In genomic region chr6:21639316-21639715, GRCh38 we compare ENCODE assay signal across 33 cellular contexts.
"Had no signal": no experiment of that assay in that cellular context is flagged by ENCODE, and none has a peak within 500 bp of the region (broad histone marks: within the 10 kb centered on the region; RNA-seq: fewer than 3 reads in every experiment).

No MANE protein-coding gene starts in this region.

- H3K9ac ChIP-seq: KMS-11 had no signal

- H3K9me3 ChIP-seq: ascending aorta, SJCRH30 had no signal

- H3K27ac Mint-ChIP-seq: activated CD4-positive, alpha-beta memory T cell treated with anti-CD3 and anti-CD28 coated beads, Interleukin-2, amount 10 ng/mL, durations not matched to agents 7 days and 5 days; activated CD8-positive, alpha-beta memory T cell treated with anti-CD3 and anti-CD28 coated beads, Interleukin-2, amount 10 ng/mL, durations not matched to agents 7 days and 5 days; activated naive CD4-positive, alpha-beta T cell treated with anti-CD3 and anti-CD28 coated beads, Interleukin-2, amount 10 ng/mL, durations not matched to agents 7 days and 5 days; activated naive CD8-positive, alpha-beta T cell; activated naive CD8-positive, alpha-beta T cell treated with anti-CD3 and anti-CD28 coated beads, Interleukin-2, amount 50 U/mL, for 24 hours; T-cell; T-helper 17 cell had no signal

- H3K4me3 Mint-ChIP-seq: activated CD4-positive, alpha-beta memory T cell treated with anti-CD3 and anti-CD28 coated beads, Interleukin-2, amount 10 ng/mL, durations not matched to agents 7 days and 5 days; activated CD8-positive, alpha-beta memory T cell treated with anti-CD3 and anti-CD28 coated beads, Interleukin-2, amount 10 ng/mL, durations not matched to agents 7 days and 5 days; activated naive CD4-positive, alpha-beta T cell treated with anti-CD3 and anti-CD28 coated beads, Interleukin-2, amount 10 ng/mL, durations not matched to agents 7 days and 5 days; activated naive CD8-positive, alpha-beta T cell; activated naive CD8-positive, alpha-beta T cell treated with anti-CD3 and anti-CD28 coated beads, Interleukin-2, amount 50 U/mL, for 24 hours; T-cell; T-helper 17 cell had no signal

- H3K27ac ChIP-seq: ascending aorta, cardiac muscle cell, KMS-11, SJCRH30, SK-N-MC, VCaP had no signal

- H3K4me3 ChIP-seq: ascending aorta, cardiac muscle cell, SJCRH30, SK-N-MC had no signal

- H3K27me3 Mint-ChIP-seq: activated CD4-positive, alpha-beta memory T cell treated with anti-CD3 and anti-CD28 coated beads, Interleukin-2, amount 10 ng/mL, durations not matched to agents 7 days and 5 days; activated CD8-positive, alpha-beta memory T cell treated with anti-CD3 and anti-CD28 coated beads, Interleukin-2, amount 10 ng/mL, durations not matched to agents 7 days and 5 days; activated naive CD4-positive, alpha-beta T cell treated with anti-CD3 and anti-CD28 coated beads, Interleukin-2, amount 10 ng/mL, durations not matched to agents 7 days and 5 days; activated naive CD8-positive, alpha-beta T cell had no signal

- H3K36me3 ChIP-seq: ascending aorta, cardiac muscle cell, SJCRH30 had no signal

- H3K27me3 ChIP-seq: ascending aorta, cardiac muscle cell, SJCRH30 had no signal

- H3K4me2 ChIP-seq: KMS-11 had no signal

- H3K4me1 ChIP-seq: SJCRH30 had no signal

- H3K36me3 Mint-ChIP-seq: activated CD8-positive, alpha-beta memory T cell treated with anti-CD3 and anti-CD28 coated beads, Interleukin-2, amount 10 ng/mL, durations not matched to agents 7 days and 5 days; activated naive CD4-positive, alpha-beta T cell treated with anti-CD3 and anti-CD28 coated beads, Interleukin-2, amount 10 ng/mL, durations not matched to agents 7 days and 5 days; activated naive CD8-positive, alpha-beta T cell; T-cell had no signal

- H3K4me1 Mint-ChIP-seq: activated CD4-positive, alpha-beta memory T cell treated with anti-CD3 and anti-CD28 coated beads, Interleukin-2, amount 10 ng/mL, durations not matched to agents 7 days and 5 days; activated CD8-positive, alpha-beta memory T cell treated with anti-CD3 and anti-CD28 coated beads, Interleukin-2, amount 10 ng/mL, durations not matched to agents 7 days and 5 days; activated naive CD4-positive, alpha-beta T cell treated with anti-CD3 and anti-CD28 coated beads, Interleukin-2, amount 10 ng/mL, durations not matched to agents 7 days and 5 days; activated naive CD8-positive, alpha-beta T cell treated with anti-CD3 and anti-CD28 coated beads, Interleukin-2, amount 50 U/mL, for 24 hours; T-cell; T-helper 17 cell had no signal

- H3K9me3 Mint-ChIP-seq: activated CD4-positive, alpha-beta memory T cell treated with anti-CD3 and anti-CD28 coated beads, Interleukin-2, amount 10 ng/mL, durations not matched to agents 7 days and 5 days; activated naive CD8-positive, alpha-beta T cell treated with anti-CD3 and anti-CD28 coated beads, Interleukin-2, amount 50 U/mL, for 24 hours; T-cell had no signal

- DNase-seq: activated CD4-positive, alpha-beta memory T cell treated with anti-CD3 and anti-CD28 coated beads, Interleukin-2, amount 10 ng/mL, durations not matched to agents 7 days and 5 days; activated CD4-positive, alpha-beta T cell treated with anti-CD3 and anti-CD28 coated beads for 1 hour; activated CD4-positive, alpha-beta T cell treated with anti-CD3 and anti-CD28 coated beads for 48 hours; activated CD4-positive, CD25-positive, alpha-beta regulatory T cell; activated CD8-positive, alpha-beta memory T cell treated with anti-CD3 and anti-CD28 coated beads for 24 hours; activated CD8-positive, alpha-beta memory T cell treated with anti-CD3 and anti-CD28 coated beads, Interleukin-2, amount 10 ng/mL, durations not matched to agents 7 days and 5 days; activated CD8-positive, alpha-beta memory T cell treated with anti-CD3 and anti-CD28 coated beads, Interleukin-2, amount 50 U/mL, for 48 hours; activated effector memory CD4-positive, alpha-beta T cell treated with Interleukin-2 at 50 U/mL for 16 hours; activated naive CD4-positive, alpha-beta T cell treated with anti-CD3 and anti-CD28 coated beads, Interleukin-2, amount 10 ng/mL, durations not matched to agents 7 days and 5 days; activated naive CD8-positive, alpha-beta T cell treated with anti-CD3 and anti-CD28 coated beads, Interleukin-2, amount 50 U/mL, for 24 hours; activated T-cell treated with anti-CD3 and anti-CD28 coated beads, Interleukin-2, amount 50 U/mL, for 48 hours; amygdala; MM.1S; MV-4-11; NCI-H1092; NCI-H1436 treated with DMSO at 0.1 percent for 48 hours; NCI-H1694 treated with DMSO at 0.1 percent for 48 hours; NCI-H2029; NCI-H345; NCI-H524 treated with DMSO at 0.1 percent for 48 hours; NCI-H748 treated with DMSO at 0.1 percent for 48 hours; NK-92 treated with Interleukin-12 subunit alpha and Interleukin-12 subunit beta, amount 100 ng/mL, for 24 hours; SHP77; SJCRH30; T-cell; T-helper 17 cell had no signal

- ATAC-seq: activated CD8-positive, alpha-beta memory T cell treated with anti-CD3 and anti-CD28 coated beads, Interleukin-2, amount 10 ng/mL, durations not matched to agents 7 days and 5 days; activated naive CD8-positive, alpha-beta T cell treated with anti-CD3 and anti-CD28 coated beads, Interleukin-2, amount 50 U/mL, for 24 hours; Panc1; T-cell; T-helper 17 cell had no signal
